1 cellular context compared by ENCODE assay signal in genomic region chr3:133463441-133463860, GRCh38.
TF ChIP-seq lines count a peak whose summit lies in the region.

No MANE protein-coding gene starts in this region.

TF ChIP-seq in Ishikawa, 13 proteins besides CTCF, POLR2A, EP300 and RAD21 (continued from another document):
- TF ChIP-seq REST (IDR thresholded peaks at IDR 0.05; ENCODE audit: low read depth) (no peak), MAX (IDR thresholded peaks at IDR 0.05) (no peak)
TF ChIP-seq in Ishikawa: peak in this region for 1.
